In the genomic region with DNA sequence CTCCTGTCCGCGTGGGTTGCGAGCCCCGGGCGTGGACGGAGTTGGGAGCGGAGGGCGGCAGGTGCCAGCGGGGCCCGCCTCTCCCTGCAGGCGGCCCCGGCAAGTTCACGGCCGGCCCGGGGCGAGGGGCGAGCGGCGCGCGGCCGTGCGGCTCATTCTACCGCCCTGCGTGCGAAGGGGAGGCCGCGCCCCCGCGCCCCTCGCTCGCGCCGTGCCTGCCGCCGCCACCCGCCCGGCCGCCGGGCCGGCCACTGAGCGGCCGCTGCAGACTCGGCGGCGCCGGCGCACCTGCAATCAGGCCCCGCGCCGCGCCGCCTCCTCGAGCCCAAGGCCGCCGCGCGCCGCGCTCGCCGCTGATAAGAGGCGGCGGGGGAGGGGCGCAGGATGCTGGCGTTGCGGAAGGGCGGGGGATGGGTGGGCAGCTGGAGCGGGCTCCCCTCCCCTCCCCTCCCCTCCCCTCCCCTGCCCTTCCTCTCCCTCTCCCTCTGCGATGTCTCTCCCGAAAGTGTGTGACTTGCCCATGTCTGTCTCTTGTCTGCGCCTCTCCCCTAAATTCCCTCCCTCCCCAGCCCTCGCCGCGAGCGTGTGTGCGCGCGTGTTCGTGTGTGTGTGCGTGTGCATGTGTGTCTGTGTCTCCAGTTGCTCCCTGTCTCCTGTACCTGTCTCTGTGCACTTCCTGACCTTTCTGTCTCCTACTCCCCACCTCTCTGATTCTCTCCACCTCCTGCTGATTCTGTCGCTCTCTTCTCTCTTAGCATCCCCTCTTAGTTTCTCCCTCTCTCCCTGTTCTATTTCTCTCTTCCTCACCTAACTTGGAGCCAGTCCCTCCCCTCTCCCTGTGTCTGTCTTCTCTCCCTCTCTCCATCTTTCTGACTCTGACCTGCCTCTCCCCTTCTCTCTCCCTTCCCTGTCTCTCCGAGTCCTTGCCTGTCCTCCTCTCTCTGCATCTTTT, we compare ENCODE assay signal across 8 cellular contexts.
DNase-seq lines count a peak whose midpoint lies in the region; ATAC-seq and TF ChIP-seq lines count a peak whose summit lies in the region.

No MANE protein-coding gene starts in this region.

- no peaks in the 10 kb centered on the region for H3K79me2 ChIP-seq in neural cell (replicated peaks; ENCODE audit: insufficient read depth, low read length)

- TF ChIP-seq CTCF in esophagus muscularis mucosa (IDR thresholded peaks at IDR 0.05) (no peak), neural cell (IDR thresholded peaks at IDR 0.05; ENCODE audit: poor library complexity, severe bottlenecking) (no peak)

- H3K9ac ChIP-seq in neural cell (ENCODE audit: low read length) = peak overlapping the region; percentile 63

- TF ChIP-seq RAD21 in neural cell (conservative IDR thresholded peaks at IDR 0.05) = no peak

- peak; percentile 63 for DNase-seq in AG08396 (ENCODE audit: low spot score)
- DNase-seq in NCI-H774 (lab: John Stamatoyannopoulos, UW) = peak; percentile 71
- no peak for DNase-seq in esophagus muscularis mucosa (ENCODE audit: extremely low spot score)
- DNase-seq in RKO (ENCODE audit: low spot score) = no peak
- DNase-seq in stimulated activated CD4-positive, alpha-beta T cell treated with anti-CD3 and anti-CD28 coated beads, Interleukin-2, amount 100 ng/mL, for 24 hours = no peak

- H4K20me1 ChIP-seq in neural cell (ENCODE audit: insufficient read depth) = no peaks in the 10 kb centered on the region

- H3K36me3 ChIP-seq in esophagus muscularis mucosa = no peaks in the 10 kb centered on the region
- no peaks in the 10 kb centered on the region for H3K36me3 ChIP-seq in neural cell (ENCODE audit: insufficient read depth, low read length)

- H3K4me1 ChIP-seq in esophagus muscularis mucosa = peaks cover 12 to 16% (median 13%) of the 10 kb centered on the region in 4 donors

- H3K9me2 ChIP-seq in neural cell (ENCODE audit: insufficient read depth, low read length) = no peaks in the 10 kb centered on the region

- TF ChIP-seq EP300 in esophagus muscularis mucosa (IDR thresholded peaks at IDR 0.05) = no peak
- no peak for TF ChIP-seq EP300 in neural cell (conservative IDR thresholded peaks at IDR 0.05; ENCODE audit: poor library complexity, severe bottlenecking)

- H3K4me3 ChIP-seq in esophagus muscularis mucosa = peak overlapping the region; percentile 41 to 53 (median 43)
- peak overlapping the region; percentile 64 for H3K4me3 ChIP-seq in neural cell (ENCODE audit: low read length)

- H3K27me3 ChIP-seq in esophagus muscularis mucosa = peaks cover 0 to 26% (median 2%) of the 10 kb centered on the region in 4 donors
- no peaks in the 10 kb centered on the region for H3K27me3 ChIP-seq in neural cell (ENCODE audit: insufficient read depth, low read depth, low read length)

- no peaks in the 10 kb centered on the region for H3F3A ChIP-seq in neural cell (ENCODE audit: insufficient read depth, low read length, poor library complexity, severe bottlenecking)

- TF ChIP-seq POLR2A in esophagus muscularis mucosa (IDR thresholded peaks at IDR 0.05; ENCODE audit: low read depth) = no peak

- 9% methylated on average over 30 of the region's 83 CpGs for WGBS in esophagus muscularis mucosa

- intact Hi-C loops in esophagus muscularis mucosa (cut with DNase I) = no loop called here

- H3K9me3 ChIP-seq in esophagus muscularis mucosa (no peaks in the 10 kb centered on the region), neural cell (ENCODE audit: low read length) (no peaks in the 10 kb centered on the region)

- ATAC-seq in GM21529 (IDR thresholded peaks at IDR 0.05; ENCODE audit: unreplicated experiment) (peak; percentile 59), HG03565 (IDR thresholded peaks at IDR 0.05; ENCODE audit: unreplicated experiment) (no peak)

- peak overlapping the region; percentile 36 for H2AFZ ChIP-seq in neural cell (ENCODE audit: low read depth, low read length)

- no peak overlapping the region for H3K27ac ChIP-seq in esophagus muscularis mucosa (replicated peaks in 1 of 4)
- peak overlapping the region; percentile 6 for H3K27ac ChIP-seq in neural cell (ENCODE audit: low read length)

- peak overlapping the region; percentile 71 for H3K4me2 ChIP-seq in neural cell (ENCODE audit: low read length)

TF ChIP-seq in neural cell, 6 proteins besides CTCF, POLR2A, EP300 and RAD21:
- TF ChIP-seq POLR2AphosphoS5 (IDR thresholded peaks at IDR 0.05) (peak; percentile 9), MXI1 (conservative IDR thresholded peaks at IDR 0.05; ENCODE audit: poor library complexity, severe bottlenecking) (no peak)

Comparison
In these comparisons a context has a peak if more than half of its experiments do, and no peak if none do; other contexts are left out.
1. DNase-seq: peak in AG08396 (single experiment) and NCI-H774 (single experiment); none in esophagus muscularis mucosa (single experiment), RKO (single experiment) and stimulated activated CD4-positive, alpha-beta T cell treated with anti-CD3 and anti-CD28 coated beads, Interleukin-2, amount 100 ng/mL, for 24 hours (0 of 2).